In the genomic region with DNA sequence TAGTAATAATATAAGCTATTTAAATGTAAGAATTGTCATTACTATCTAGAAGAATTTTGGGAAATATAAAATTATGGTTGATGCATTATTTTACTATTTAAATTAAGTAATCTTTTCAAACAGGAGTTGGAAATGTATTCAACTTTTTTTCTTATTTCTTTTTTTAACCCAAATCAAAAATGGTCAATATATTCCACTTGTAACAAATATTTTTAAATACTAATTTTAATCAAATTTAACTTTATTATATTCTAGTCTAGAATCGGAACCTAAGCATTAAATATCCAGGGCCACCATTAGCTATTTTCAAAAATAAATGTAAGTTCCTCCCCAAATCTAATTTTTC, we compare ENCODE assay signal across 1 cellular context.
A peak's percentile ranks its signal among the peaks of the same experiment; 100 is the strongest.
TF ChIP-seq lines count a peak whose summit lies in the region.

No MANE protein-coding gene starts in this region.

TF ChIP-seq in K562, 482 proteins besides CTCF, POLR2A, EP300 and RAD21:
- TF ChIP-seq AFF1 (IDR thresholded peaks at IDR 0.05; ENCODE audit: low read depth in 1 of 2, partially characterized antibody in 2 of 2), result no peak
- 0 out of 2 replicates have a peak, but pooled peaks have one; percentile 8 for TF ChIP-seq FOSL1 (tag; conservative IDR thresholded peaks at IDR 0.05)
- TF ChIP-seq ZNF766 (CRISPR knock-in tag; conservative IDR thresholded peaks at IDR 0.05), result 0 out of 2 replicates have a peak, but pooled peaks have one; percentile 27
TF ChIP-seq in K562: peak in this region for 2.
